ENCODE assay signal across 1 cellular context in the genomic region with DNA sequence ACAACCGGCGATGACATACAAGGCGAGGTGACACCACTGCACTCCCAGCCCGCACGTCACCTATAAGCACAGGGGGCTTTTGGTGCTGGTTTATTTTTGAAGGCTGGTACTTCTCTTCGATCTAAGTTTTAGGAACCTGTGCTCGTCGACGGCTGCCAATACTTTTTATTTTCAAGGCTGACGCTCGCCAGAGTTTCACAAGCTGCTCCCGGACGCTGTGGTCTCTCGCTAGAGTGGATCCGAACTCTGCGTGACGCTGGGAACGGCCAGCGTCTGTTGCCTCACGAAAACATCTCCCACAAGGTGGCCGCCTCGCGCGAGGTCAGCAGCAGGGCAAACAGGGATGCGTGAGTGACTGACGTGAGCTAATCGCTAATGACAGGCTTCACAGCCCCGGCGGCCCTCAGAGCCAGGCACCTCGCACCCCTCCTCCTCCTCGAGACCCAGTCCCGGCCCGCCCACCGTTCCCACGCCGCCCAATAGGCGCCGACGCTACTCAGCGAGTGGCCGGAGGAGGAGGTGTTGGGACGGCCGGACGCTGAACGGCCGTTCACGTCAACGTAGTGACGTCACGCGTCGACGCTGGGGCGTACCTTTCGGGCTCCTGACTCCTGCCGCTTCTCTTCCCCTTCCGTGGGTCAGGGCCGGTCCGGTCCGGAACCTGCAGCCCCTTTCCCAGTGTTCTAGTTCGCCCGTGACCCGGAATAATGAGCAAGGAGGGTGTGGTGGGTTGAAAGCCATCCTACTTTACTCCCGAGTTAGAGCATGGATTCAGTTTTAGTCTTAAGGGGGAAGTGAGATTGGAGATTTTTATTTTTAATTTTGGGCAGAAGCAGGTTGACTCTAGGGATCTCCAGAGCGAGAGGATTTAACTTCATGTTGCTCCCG.
TF ChIP-seq lines count a peak whose summit lies in the region.

Gene CLCN3 (plus strand): TSS at position 621 of the 888 bp plus-strand sequence. CDS start 15,351 bp downstream, outside the sequence.

TF ChIP-seq in K562, 482 proteins besides CTCF, POLR2A, EP300 and RAD21 (continued from another document and continues in another):
- TF ChIP-seq, protein P1, sequence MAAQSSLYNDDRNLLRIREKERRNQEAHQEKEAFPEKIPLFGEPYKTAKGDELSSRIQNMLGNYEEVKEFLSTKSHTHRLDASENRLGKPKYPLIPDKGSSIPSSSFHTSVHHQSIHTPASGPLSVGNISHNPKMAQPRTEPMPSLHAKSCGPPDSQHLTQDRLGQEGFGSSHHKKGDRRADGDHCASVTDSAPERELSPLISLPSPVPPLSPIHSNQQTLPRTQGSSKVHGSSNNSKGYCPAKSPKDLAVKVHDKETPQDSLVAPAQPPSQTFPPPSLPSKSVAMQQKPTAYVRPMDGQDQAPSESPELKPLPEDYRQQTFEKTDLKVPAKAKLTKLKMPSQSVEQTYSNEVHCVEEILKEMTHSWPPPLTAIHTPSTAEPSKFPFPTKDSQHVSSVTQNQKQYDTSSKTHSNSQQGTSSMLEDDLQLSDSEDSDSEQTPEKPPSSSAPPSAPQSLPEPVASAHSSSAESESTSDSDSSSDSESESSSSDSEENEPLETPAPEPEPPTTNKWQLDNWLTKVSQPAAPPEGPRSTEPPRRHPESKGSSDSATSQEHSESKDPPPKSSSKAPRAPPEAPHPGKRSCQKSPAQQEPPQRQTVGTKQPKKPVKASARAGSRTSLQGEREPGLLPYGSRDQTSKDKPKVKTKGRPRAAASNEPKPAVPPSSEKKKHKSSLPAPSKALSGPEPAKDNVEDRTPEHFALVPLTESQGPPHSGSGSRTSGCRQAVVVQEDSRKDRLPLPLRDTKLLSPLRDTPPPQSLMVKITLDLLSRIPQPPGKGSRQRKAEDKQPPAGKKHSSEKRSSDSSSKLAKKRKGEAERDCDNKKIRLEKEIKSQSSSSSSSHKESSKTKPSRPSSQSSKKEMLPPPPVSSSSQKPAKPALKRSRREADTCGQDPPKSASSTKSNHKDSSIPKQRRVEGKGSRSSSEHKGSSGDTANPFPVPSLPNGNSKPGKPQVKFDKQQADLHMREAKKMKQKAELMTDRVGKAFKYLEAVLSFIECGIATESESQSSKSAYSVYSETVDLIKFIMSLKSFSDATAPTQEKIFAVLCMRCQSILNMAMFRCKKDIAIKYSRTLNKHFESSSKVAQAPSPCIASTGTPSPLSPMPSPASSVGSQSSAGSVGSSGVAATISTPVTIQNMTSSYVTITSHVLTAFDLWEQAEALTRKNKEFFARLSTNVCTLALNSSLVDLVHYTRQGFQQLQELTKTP (IDR thresholded peaks at IDR 0.05; ENCODE audit: low read depth in 1 of 2, partially characterized antibody in 2 of 2), result peak; percentile 52 to 59
- TF ChIP-seq SAFB2 (IDR thresholded peaks at IDR 0.05; ENCODE audit: borderline replicate concordance, low read depth, low read length, severe bottlenecking) (no peak), NCOR1 (IDR thresholded peaks at IDR 0.05) (peak; percentile 67), RCOR1 (IDR thresholded peaks at IDR 0.05; ENCODE audit: borderline replicate concordance in 1 of 2, low read depth in 2 of 2, low read length in 2 of 2) (peak; percentile 41 to 79; a peak in 3 of 4 replicates), ZNF263 (CRISPR knock-in tag; IDR thresholded peaks at IDR 0.05; ENCODE audit: borderline replicate concordance) (0 out of 2 replicates have a peak, but pooled peaks have one; percentile 5), SOX6 (IDR thresholded peaks at IDR 0.05) (peak; percentile 52), CXXC5 (CRISPR knock-in tag; IDR thresholded peaks at IDR 0.05) (peak; percentile 98), CHD1 (IDR thresholded peaks at IDR 0.05; ENCODE audit: low read length) (no peak), ESRRA (IDR thresholded peaks at IDR 0.05; ENCODE audit: borderline replicate concordance, low read depth) (0 out of 2 replicates have a peak, but pooled peaks have one; percentile 61), ZNF23 (CRISPR knock-in tag; IDR thresholded peaks at IDR 0.05) (no peak), ATF6 (CRISPR knock-in tag; IDR thresholded peaks at IDR 0.05) (0 out of 2 replicates have a peak, but pooled peaks have one; percentile 76), PRPF4 (IDR thresholded peaks at IDR 0.05; ENCODE audit: insufficient read depth, low read depth, low read length, poor library complexity, severe bottlenecking) (no peak), XRCC5 (IDR thresholded peaks at IDR 0.05; ENCODE audit: low read depth, low read length) (0 out of 2 replicates have a peak, but pooled peaks have one; percentile 14), RBM15 (IDR thresholded peaks at IDR 0.05; ENCODE audit: insufficient read depth, low read length) (no peak), CBFB (CRISPR knock-in tag; IDR thresholded peaks at IDR 0.05) (no peak), TEAD4 (IDR thresholded peaks at IDR 0.05; ENCODE audit: low read length) (0 out of 2 replicates have a peak, but pooled peaks have one; percentile 36), TEAD4 (CRISPR knock-in tag; IDR thresholded peaks at IDR 0.05; ENCODE audit: borderline replicate concordance) (no peak), RUNX1 (IDR thresholded peaks at IDR 0.05; ENCODE audit: low read depth) (0 out of 2 replicates have a peak, but pooled peaks have one; percentile 51), CBX1 (IDR thresholded peaks at IDR 0.05; ENCODE audit: low read depth) (peak; percentile 11; the same call in 1 of the 2 replicates), POLR2H (tag; IDR thresholded peaks at IDR 0.05; ENCODE audit: low read depth) (peak; percentile 90), HNRNPUL1 (IDR thresholded peaks at IDR 0.05; ENCODE audit: low read length) (no peak), CBFA2T3 (IDR thresholded peaks at IDR 0.05) (peak; percentile 74), L3MBTL2 (IDR thresholded peaks at IDR 0.05) (peak; percentile 89), TRIM24 (IDR thresholded peaks at IDR 0.05) (no peak; a peak in 1 of 4 replicates), ETV6 (IDR thresholded peaks at IDR 0.05; ENCODE audit: borderline replicate concordance in 1 of 2, low read depth in 2 of 2, low read length in 1 of 2) (peak in 1 of 2 experiments; percentile 46; a peak in 1 of 4 replicates), ETV6 (CRISPR knock-in tag; IDR thresholded peaks at IDR 0.05; ENCODE audit: borderline replicate concordance) (0 out of 2 replicates have a peak, but pooled peaks have one; percentile 41), ETS2 (tag; IDR thresholded peaks at IDR 0.05; ENCODE audit: borderline replicate concordance, poor library complexity, severe bottlenecking) (no peak), ELF1 (tag; IDR thresholded peaks at IDR 0.05) (peak; percentile 59), PHF8 (IDR thresholded peaks at IDR 0.05; ENCODE audit: borderline replicate concordance, low read length) (peak; percentile 80), TGIF2 (CRISPR knock-in tag; IDR thresholded peaks at IDR 0.05) (no peak), NR2C1 (IDR thresholded peaks at IDR 0.05) (peak; percentile 62), NR2C1 (tag; IDR thresholded peaks at IDR 0.05) (peak; percentile 72; the same call in 1 of the 2 replicates), DACH1 (IDR thresholded peaks at IDR 0.05; ENCODE audit: partially characterized antibody) (peak; percentile 94), ARID2 (IDR thresholded peaks at IDR 0.05) (no peak), OTX1 (CRISPR knock-in tag; IDR thresholded peaks at IDR 0.05) (no peak), CEBPB (tag; IDR thresholded peaks at IDR 0.05) (peak; percentile 75), PKNOX1 (IDR thresholded peaks at IDR 0.05) (peak; percentile 98), ZNF655 (CRISPR knock-in tag; IDR thresholded peaks at IDR 0.05) (no peak)
- TF ChIP-seq, protein P2, sequence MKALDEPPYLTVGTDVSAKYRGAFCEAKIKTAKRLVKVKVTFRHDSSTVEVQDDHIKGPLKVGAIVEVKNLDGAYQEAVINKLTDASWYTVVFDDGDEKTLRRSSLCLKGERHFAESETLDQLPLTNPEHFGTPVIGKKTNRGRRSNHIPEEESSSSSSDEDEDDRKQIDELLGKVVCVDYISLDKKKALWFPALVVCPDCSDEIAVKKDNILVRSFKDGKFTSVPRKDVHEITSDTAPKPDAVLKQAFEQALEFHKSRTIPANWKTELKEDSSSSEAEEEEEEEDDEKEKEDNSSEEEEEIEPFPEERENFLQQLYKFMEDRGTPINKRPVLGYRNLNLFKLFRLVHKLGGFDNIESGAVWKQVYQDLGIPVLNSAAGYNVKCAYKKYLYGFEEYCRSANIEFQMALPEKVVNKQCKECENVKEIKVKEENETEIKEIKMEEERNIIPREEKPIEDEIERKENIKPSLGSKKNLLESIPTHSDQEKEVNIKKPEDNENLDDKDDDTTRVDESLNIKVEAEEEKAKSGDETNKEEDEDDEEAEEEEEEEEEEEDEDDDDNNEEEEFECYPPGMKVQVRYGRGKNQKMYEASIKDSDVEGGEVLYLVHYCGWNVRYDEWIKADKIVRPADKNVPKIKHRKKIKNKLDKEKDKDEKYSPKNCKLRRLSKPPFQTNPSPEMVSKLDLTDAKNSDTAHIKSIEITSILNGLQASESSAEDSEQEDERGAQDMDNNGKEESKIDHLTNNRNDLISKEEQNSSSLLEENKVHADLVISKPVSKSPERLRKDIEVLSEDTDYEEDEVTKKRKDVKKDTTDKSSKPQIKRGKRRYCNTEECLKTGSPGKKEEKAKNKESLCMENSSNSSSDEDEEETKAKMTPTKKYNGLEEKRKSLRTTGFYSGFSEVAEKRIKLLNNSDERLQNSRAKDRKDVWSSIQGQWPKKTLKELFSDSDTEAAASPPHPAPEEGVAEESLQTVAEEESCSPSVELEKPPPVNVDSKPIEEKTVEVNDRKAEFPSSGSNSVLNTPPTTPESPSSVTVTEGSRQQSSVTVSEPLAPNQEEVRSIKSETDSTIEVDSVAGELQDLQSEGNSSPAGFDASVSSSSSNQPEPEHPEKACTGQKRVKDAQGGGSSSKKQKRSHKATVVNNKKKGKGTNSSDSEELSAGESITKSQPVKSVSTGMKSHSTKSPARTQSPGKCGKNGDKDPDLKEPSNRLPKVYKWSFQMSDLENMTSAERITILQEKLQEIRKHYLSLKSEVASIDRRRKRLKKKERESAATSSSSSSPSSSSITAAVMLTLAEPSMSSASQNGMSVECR (CRISPR knock-in tag; IDR thresholded peaks at IDR 0.05), result peak; percentile 40
- TF ChIP-seq, protein P3, sequence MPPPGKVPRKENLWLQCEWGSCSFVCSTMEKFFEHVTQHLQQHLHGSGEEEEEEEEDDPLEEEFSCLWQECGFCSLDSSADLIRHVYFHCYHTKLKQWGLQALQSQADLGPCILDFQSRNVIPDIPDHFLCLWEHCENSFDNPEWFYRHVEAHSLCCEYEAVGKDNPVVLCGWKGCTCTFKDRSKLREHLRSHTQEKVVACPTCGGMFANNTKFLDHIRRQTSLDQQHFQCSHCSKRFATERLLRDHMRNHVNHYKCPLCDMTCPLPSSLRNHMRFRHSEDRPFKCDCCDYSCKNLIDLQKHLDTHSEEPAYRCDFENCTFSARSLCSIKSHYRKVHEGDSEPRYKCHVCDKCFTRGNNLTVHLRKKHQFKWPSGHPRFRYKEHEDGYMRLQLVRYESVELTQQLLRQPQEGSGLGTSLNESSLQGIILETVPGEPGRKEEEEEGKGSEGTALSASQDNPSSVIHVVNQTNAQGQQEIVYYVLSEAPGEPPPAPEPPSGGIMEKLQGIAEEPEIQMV (tag; conservative IDR thresholded peaks at IDR 0.05; ENCODE audit: low read depth), result peak; percentile 71; the same call in 1 of the 2 replicates
- TF ChIP-seq, protein P4, sequence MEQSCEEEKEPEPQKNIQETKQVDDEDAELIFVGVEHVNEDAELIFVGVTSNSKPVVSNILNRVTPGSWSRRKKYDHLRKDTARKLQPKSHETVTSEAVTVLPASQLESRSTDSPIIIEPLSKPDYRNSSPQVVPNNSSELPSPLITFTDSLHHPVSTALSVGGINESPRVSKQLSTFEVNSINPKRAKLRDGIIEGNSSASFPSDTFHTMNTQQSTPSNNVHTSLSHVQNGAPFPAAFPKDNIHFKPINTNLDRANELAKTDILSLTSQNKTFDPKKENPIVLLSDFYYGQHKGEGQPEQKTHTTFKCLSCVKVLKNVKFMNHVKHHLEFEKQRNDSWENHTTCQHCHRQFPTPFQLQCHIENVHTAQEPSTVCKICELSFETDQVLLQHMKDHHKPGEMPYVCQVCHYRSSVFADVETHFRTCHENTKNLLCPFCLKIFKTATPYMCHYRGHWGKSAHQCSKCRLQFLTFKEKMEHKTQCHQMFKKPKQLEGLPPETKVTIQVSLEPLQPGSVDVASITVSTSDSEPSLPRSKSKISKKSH (CRISPR knock-in tag; IDR thresholded peaks at IDR 0.05), result no peak
- TF ChIP-seq, protein P5, sequence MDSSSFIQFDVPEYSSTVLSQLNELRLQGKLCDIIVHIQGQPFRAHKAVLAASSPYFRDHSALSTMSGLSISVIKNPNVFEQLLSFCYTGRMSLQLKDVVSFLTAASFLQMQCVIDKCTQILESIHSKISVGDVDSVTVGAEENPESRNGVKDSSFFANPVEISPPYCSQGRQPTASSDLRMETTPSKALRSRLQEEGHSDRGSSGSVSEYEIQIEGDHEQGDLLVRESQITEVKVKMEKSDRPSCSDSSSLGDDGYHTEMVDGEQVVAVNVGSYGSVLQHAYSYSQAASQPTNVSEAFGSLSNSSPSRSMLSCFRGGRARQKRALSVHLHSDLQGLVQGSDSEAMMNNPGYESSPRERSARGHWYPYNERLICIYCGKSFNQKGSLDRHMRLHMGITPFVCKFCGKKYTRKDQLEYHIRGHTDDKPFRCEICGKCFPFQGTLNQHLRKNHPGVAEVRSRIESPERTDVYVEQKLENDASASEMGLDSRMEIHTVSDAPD (CRISPR knock-in tag; IDR thresholded peaks at IDR 0.05), result no peak
